10 cellular contexts compared by ENCODE assay signal in the genomic region with DNA sequence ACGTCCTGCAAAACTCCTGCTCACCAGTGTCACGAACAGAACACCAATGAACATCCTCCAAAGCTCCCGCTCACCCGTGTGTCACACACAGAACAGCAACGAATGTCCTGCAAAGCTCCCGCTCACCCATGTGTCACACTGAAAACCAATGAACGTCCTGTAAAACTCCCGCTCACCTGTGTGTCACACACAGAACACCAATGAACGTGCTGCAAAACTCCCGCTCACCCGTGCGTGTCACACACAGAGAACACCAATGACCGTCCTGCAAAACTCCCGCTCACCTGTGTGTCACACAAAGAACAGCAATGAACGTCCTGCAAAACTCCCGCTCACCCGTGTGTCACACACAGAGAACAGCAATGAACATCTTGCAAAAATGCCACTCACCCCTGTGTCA. TPM values are rescaled to one million over a fixed set of nuclear protein-coding genes. Genes with fewer than 3 reads are reported as not detected.
"Had no signal": no experiment of that assay in that cellular context is flagged by ENCODE, and none has a peak within 500 bp of the region (broad histone marks: within the 10 kb centered on the region; RNA-seq: fewer than 3 reads in every experiment).

No MANE protein-coding gene starts in this region.

- DNase-seq: GM23248, GOT3, HFFc6, IMR-90, KBM-7 had no signal

- H2AFZ ChIP-seq: GM23248 had no signal

- H3K27ac ChIP-seq: GM23248, HL-60, KMS-11 had no signal

- H3K36me3 ChIP-seq: HAP-1 had no signal

- H3K9me3 ChIP-seq: HAP-1 had no signal

- H3K4me2 ChIP-seq: KMS-11 had no signal

- ATAC-seq: HCT116 had no signal

- H3K4me3 Mint-ChIP-seq: HFFc6 had no signal

- H3K4me3 ChIP-seq: GM23248, HAP-1 had no signal

- H3K4me1 ChIP-seq: HAP-1 had no signal

- H3K9ac ChIP-seq: GM23248, KMS-11 had no signal

- FAIRE-seq: H54 had no signal

- H3K27ac Mint-ChIP-seq: HFFc6 had no signal

RNA-seq across cellular contexts. Expression of gene FAM110C, which starts 20.5 kb away (rescaled TPM):
- total RNA-seq: GM23248, HFFc6, IMR-90 had no signal
- polyA plus RNA-seq: GM23248, IMR-90 had no signal
